Comparison of ENCODE assay signal across 9 cellular contexts in genomic region chr16:11094838-11095565, GRCh38.
DNase-seq lines count a peak whose midpoint lies in the region; ATAC-seq, FAIRE-seq and TF ChIP-seq lines count a peak whose summit lies in the region.
"Had no signal": no experiment of that assay in that cellular context is flagged by ENCODE, and none has a peak within 500 bp of the region (broad histone marks: within the 10 kb centered on the region; RNA-seq: fewer than 3 reads in every experiment).

No MANE protein-coding gene starts in this region.

- TF ChIP-seq CTCF in Loucy (conservative IDR thresholded peaks at IDR 0.05; ENCODE audit: low read length) (no peak), GM12878 (IDR thresholded peaks at IDR 0.05 in 2 of 3, conservative IDR thresholded peaks at IDR 0.05 in 1 of 3; ENCODE audit: control insufficient read depth in 2 of 3, extremely low read depth in 1 of 3, insufficient read depth in 1 of 3, low read depth in 3 of 3, low read length in 3 of 3) (no peak)

- TF ChIP-seq POLR2A in GM12878 (IDR thresholded peaks at IDR 0.05; ENCODE audit: low read depth, low read length): no peak

- POLR2A ChIA-PET in GM12878 (lab: Charles Lee): interaction anchor here (0.6 to 5.8 kb wide), 20 partner anchors 10 to 272 kb away, joined by 3 to 48 read pairs (median 4); no protein-coding TSS in a partner anchor

- peak; percentile 7 for FAIRE-seq in GM12878 (lab: Jason Lieb, UNC)

- DNase-seq in GM12878 (ENCODE audit: low read depth, low spot score): no peak
- DNase-seq in stimulated activated CD4-positive, alpha-beta T cell treated with anti-CD3 and anti-CD28 coated beads, Interleukin-1b, Interleukin-23, amount 100 ng/mL, for 48 hours: peak; percentile 58
- DNase-seq in HK-2 (ENCODE audit: unreplicated experiment): no peak
- DNase-seq in KG1 (lab: John Stamatoyannopoulos, UW): no peak
- no peak for DNase-seq in left ventricle myocardium superior
- DNase-seq in EL: no peak
- DNase-seq: midbrain had no signal

- no peak for TF ChIP-seq RAD21 in GM12878 (IDR thresholded peaks at IDR 0.05; ENCODE audit: insufficient read depth, low read depth, low read length)

- H3K79me2 ChIP-seq in Loucy (ENCODE audit: insufficient read depth, low read length) (no peaks in the 10 kb centered on the region), GM12878 (ENCODE audit: control insufficient read depth, insufficient read depth, low read length) (no peaks in the 10 kb centered on the region)

- no peak overlapping the region for H2AFZ ChIP-seq in Loucy (ENCODE audit: low read length)
- no peak overlapping the region for H2AFZ ChIP-seq in GM12878 (ENCODE audit: control insufficient read depth, low read depth, low read length)

- RAD21 ChIA-PET in GM12878 (lab: Charles Lee; ENCODE audit: unreplicated experiment): interaction anchor here (0.8 to 4.5 kb wide), 23 partner anchors 8 to 284 kb away, joined by 3 to 39 read pairs (median 6); partner anchors contain the start of gene SOCS1

- peak overlapping the region; percentile 49 for H3K4me3 ChIP-seq in Loucy (ENCODE audit: low read length, poor library complexity, severe bottlenecking)
- 0 out of 2 replicates have a peak overlapping the region, but pooled peaks have one; percentile 18 for H3K4me3 ChIP-seq in GM12878

- SMC1A ChIA-PET in GM12878 (lab: Charles Lee; ENCODE audit: uncharacterized antibody, unreplicated experiment): interaction anchor here (0.7 to 6.5 kb wide), 21 partner anchors 10 to 1256 kb away, joined by 3 to 68 read pairs (median 4); no protein-coding TSS in a partner anchor

- H4K20me1 ChIP-seq in Loucy (ENCODE audit: insufficient read depth, low read length, poor library complexity, severe bottlenecking) (no peaks in the 10 kb centered on the region), GM12878 (ENCODE audit: control insufficient read depth, insufficient read depth) (no peaks in the 10 kb centered on the region)

- TF ChIP-seq EP300 in GM12878 (IDR thresholded peaks at IDR 0.05; ENCODE audit: borderline replicate concordance in 1 of 2, control insufficient read depth in 1 of 2, low read depth in 2 of 2, low read length in 2 of 2): peak; percentile 41 to 66; a peak in 2 of 4 replicates

- H3K27ac ChIP-seq in GM12878 (ENCODE audit: control insufficient read depth, insufficient read depth): peak overlapping the region; percentile 80

- CTCF ChIA-PET in GM12878 (lab: Yijun Ruan, JAX): interaction anchor here (0.9 to 3.1 kb wide), 13 partner anchors 10 to 160 kb away, joined by 3 to 16 read pairs (median 4); no protein-coding TSS in a partner anchor

- H3F3A ChIP-seq in Loucy (ENCODE audit: low read depth): peaks cover 14% of the 10 kb centered on the region

- no peaks in the 10 kb centered on the region for H3K27me3 ChIP-seq in Loucy (ENCODE audit: insufficient read depth, low read length, poor library complexity, severe bottlenecking)
- H3K27me3 ChIP-seq in GM12878 (replicated peaks in 1 of 2; ENCODE audit: control insufficient read depth in 2 of 2, insufficient read depth in 2 of 2, low read length in 1 of 2): no peaks in the 10 kb centered on the region

- 49% methylated on average over 11 of the region's 11 CpGs for WGBS in GM12878 (ENCODE audit: insufficient coverage, insufficient replicate concordance, low lambda C conversion rate, missing lambda C conversion rate)

- H3K36me3 ChIP-seq in Loucy (ENCODE audit: insufficient read depth, low read length): no peaks in the 10 kb centered on the region
- H3K36me3 ChIP-seq in GM12878 (ENCODE audit: control insufficient read depth in 2 of 2, insufficient read depth in 2 of 2, low read length in 1 of 2): peaks cover 0 to 3% of the 10 kb centered on the region in 2 experiments; a peak in 1 of 4 replicates

- in situ Hi-C loops in GM12878 (cut with MboI): no loop called here

- H3K4me2 ChIP-seq in Loucy (ENCODE audit: low read depth, low read length, poor library complexity, severe bottlenecking) (peak overlapping the region; percentile 79), GM12878 (ENCODE audit: control insufficient read depth, insufficient read depth) (peak overlapping the region; percentile 30)

- H3K9ac ChIP-seq in Loucy (ENCODE audit: low read depth, low read length, poor library complexity, severe bottlenecking) (peak overlapping the region; percentile 78), GM12878 (ENCODE audit: control insufficient read depth, insufficient read depth, low read length) (peak overlapping the region; percentile 31; the same call in 1 of the 2 replicates)

- ATAC-seq in GM18511 (IDR thresholded peaks at IDR 0.05; ENCODE audit: unreplicated experiment): peak; percentile 37
- ATAC-seq in GM12878: peak; percentile 61
- no peak for ATAC-seq in left ventricle myocardium superior

- H3K9me3 ChIP-seq in Loucy (ENCODE audit: insufficient read depth, low read depth, low read length): no peaks in the 10 kb centered on the region
- no peaks in the 10 kb centered on the region for H3K9me3 ChIP-seq in GM12878 (replicated peaks; ENCODE audit: control insufficient read depth, insufficient read depth, low read length)

- intact Hi-C loops in GM12878 (cut with micrococcal nuclease; ENCODE audit: unreplicated experiment) (no loop called here), left ventricle myocardium superior (cut with micrococcal nuclease) (no loop called here)

- H3K4me1 ChIP-seq in Loucy (ENCODE audit: insufficient read depth, low read length, poor library complexity, severe bottlenecking) (peaks cover 72% of the 10 kb centered on the region), GM12878 (ENCODE audit: control insufficient read depth, insufficient read depth, low read length) (peaks cover 62% of the 10 kb centered on the region)

- no peaks in the 10 kb centered on the region for H3K9me2 ChIP-seq in Loucy (replicated peaks; ENCODE audit: low read depth, low read length)

- no TSS peak for BruUV-seq in GM12878 (replicated peaks; lab: Mats Ljungman, UMichigan)

TF ChIP-seq in GM12878, 131 proteins besides CTCF, POLR2A, EP300 and RAD21 (continues in another document):
- peak; percentile 81 for TF ChIP-seq RELB (IDR thresholded peaks at IDR 0.05; ENCODE audit: low read depth)
- TF ChIP-seq POU2F2 (IDR thresholded peaks at IDR 0.05; ENCODE audit: borderline replicate concordance, low read depth, low read length): no peak
- TF ChIP-seq BCLAF1 (IDR thresholded peaks at IDR 0.05): 0 out of 2 replicates have a peak, but pooled peaks have one; percentile 19
- TF ChIP-seq ZBED1 (IDR thresholded peaks at IDR 0.05; ENCODE audit: borderline replicate concordance): peak; percentile 52; the same call in 1 of the 2 replicates
- TF ChIP-seq ZNF384 (IDR thresholded peaks at IDR 0.05; ENCODE audit: borderline replicate concordance, low read depth, low read length): peak; percentile 92
- TF ChIP-seq RB1 (IDR thresholded peaks at IDR 0.05; ENCODE audit: borderline replicate concordance): no peak
- peak; percentile 39; the same call in 1 of the 2 replicates for TF ChIP-seq RAD51 (IDR thresholded peaks at IDR 0.05)
- no peak for TF ChIP-seq ELK1 (IDR thresholded peaks at IDR 0.05; ENCODE audit: low read depth, low read length)
- TF ChIP-seq FOXM1 (IDR thresholded peaks at IDR 0.05; ENCODE audit: low read depth, low read length): 0 out of 2 replicates have a peak, but pooled peaks have one; percentile 19
